26 cellular contexts compared by ENCODE assay signal in genomic region chr14:75344396-75344795, GRCh38.
"Had no signal": no experiment of that assay in that cellular context is flagged by ENCODE, and none has a peak within 500 bp of the region (broad histone marks: within the 10 kb centered on the region; RNA-seq: fewer than 3 reads in every experiment).

No MANE protein-coding gene starts in this region.

- H3K27ac ChIP-seq: Peyer's patch, RWPE1, SJCRH30 had no signal

- H3K27ac Mint-ChIP-seq: activated CD8-positive, alpha-beta T cell treated with anti-CD3 and anti-CD28 coated beads for 36 hours; activated naive CD8-positive, alpha-beta T cell; activated T-helper 1 cell treated with anti-CD3 and anti-CD28 coated beads, Interleukin-12 subunit alpha, Interleukin-12 subunit beta, Interleukin-2, Interleukin-4 antibody, amounts not matched to agents 30 ng/mL and 10 ng/mL and 1 ng/mL, durations not matched to agents 14 hours and 24 hours and 36 hours had no signal

- H3K4me3 Mint-ChIP-seq: activated CD8-positive, alpha-beta T cell treated with anti-CD3 and anti-CD28 coated beads for 36 hours; activated naive CD8-positive, alpha-beta T cell; activated T-helper 1 cell treated with anti-CD3 and anti-CD28 coated beads, Interleukin-12 subunit alpha, Interleukin-12 subunit beta, Interleukin-2, Interleukin-4 antibody, amounts not matched to agents 30 ng/mL and 10 ng/mL and 1 ng/mL, durations not matched to agents 14 hours and 24 hours and 36 hours had no signal

- H3K4me1 ChIP-seq: SJCRH30 had no signal

- H3K9ac ChIP-seq: SK-N-SH had no signal

- H3K27me3 Mint-ChIP-seq: activated CD8-positive, alpha-beta T cell treated with anti-CD3 and anti-CD28 coated beads for 36 hours; activated naive CD8-positive, alpha-beta T cell had no signal

- H3K9me3 Mint-ChIP-seq: activated T-helper 1 cell treated with anti-CD3 and anti-CD28 coated beads, Interleukin-12 subunit alpha, Interleukin-12 subunit beta, Interleukin-2, Interleukin-4 antibody, amounts not matched to agents 30 ng/mL and 10 ng/mL and 1 ng/mL, durations not matched to agents 14 hours and 24 hours and 36 hours had no signal

- H3K4me3 ChIP-seq: Peyer's patch, SJCRH30 had no signal

- ATAC-seq: activated CD4-positive, CD25-positive, alpha-beta regulatory T cell treated with anti-CD3 and anti-CD28 coated beads, Interleukin-2, amount 50 U/mL, for 24 hours; activated CD8-positive, alpha-beta T cell treated with anti-CD3 and anti-CD28 coated beads for 36 hours had no signal

- H3K4me2 ChIP-seq: SK-N-SH had no signal

- H3K27me3 ChIP-seq: Peyer's patch, SJCRH30 had no signal

- DNase-seq: activated CD4-positive, alpha-beta T cell treated with anti-CD3 and anti-CD28 coated beads for 4 hours; activated CD8-positive, alpha-beta memory T cell treated with anti-CD3 and anti-CD28 coated beads, Interleukin-2, amount 50 U/mL, for 48 hours; activated CD8-positive, alpha-beta T cell treated with anti-CD3 and anti-CD28 coated beads for 36 hours; activated effector memory CD4-positive, alpha-beta T cell treated with Interleukin-2 at 50 U/mL for 16 hours; activated naive CD4-positive, alpha-beta T cell; activated T-cell treated with anti-CD3 and anti-CD28 coated beads, Interleukin-2, amount 50 U/mL, for 1 hour; anterior cingulate cortex; Kasumi-1; KBM-7; NCI-H1105; NCI-H1436; NCI-H1694 treated with DMSO at 0.1 percent for 48 hours; NCI-H2029 treated with DMSO at 0.1 percent for 48 hours; NCI-H345; NCI-H510A; NCI-H526 treated with DMSO at 0.1 percent for 48 hours; NCI-H82; Peyer's patch; Right ventricle myocardium superior; SJCRH30; SK-N-SH; T-helper 1 cell had no signal

- H3K36me3 ChIP-seq: Peyer's patch, SJCRH30 had no signal

- H3K9me3 ChIP-seq: Peyer's patch, SJCRH30, SK-N-SH had no signal
